ENCODE assay signal across 2 cellular contexts in genomic region chr10:13537985-13538384, GRCh38. TPM values are rescaled to one million over a fixed set of nuclear protein-coding genes. Genes with fewer than 3 reads are reported as not detected.
"Had no signal": no experiment of that assay in that cellular context is flagged by ENCODE, and none has a peak within 500 bp of the region (broad histone marks: within the 10 kb centered on the region; RNA-seq: fewer than 3 reads in every experiment).

No MANE protein-coding gene starts in this region.

RNA-seq across cellular contexts. Expression of gene BEND7, which starts 9.2 kb away (rescaled TPM):
- total RNA-seq: naive thymus-derived CD8-positive, alpha-beta T cell; natural killer cell treated with Interleukin-12 subunit alpha and Interleukin-12 subunit beta and Interleukin-15 and Interleukin-18, amount 100 ng/mL, for 72 hours had no signal
- polyA plus RNA-seq: naive thymus-derived CD8-positive, alpha-beta T cell had no signal
